9 cellular contexts compared by ENCODE assay signal in genomic region chr7:148142660-148143248, GRCh38.
DNase-seq lines count a peak whose midpoint lies in the region; ATAC-seq and TF ChIP-seq lines count a peak whose summit lies in the region.
"Had no signal": no experiment of that assay in that cellular context is flagged by ENCODE, and none has a peak within 500 bp of the region (broad histone marks: within the 10 kb centered on the region; RNA-seq: fewer than 3 reads in every experiment).

No MANE protein-coding gene starts in this region.

- no peak overlapping the region for H3K4ac ChIP-seq in neuronal stem cell (ENCODE audit: low read length)

- no peaks in the 10 kb centered on the region for H3K79me1 ChIP-seq in neuronal stem cell (ENCODE audit: low read depth, low read length)

- H3K27ac ChIP-seq in dorsolateral prefrontal cortex (no peak overlapping the region), neuronal stem cell (replicated peaks; ENCODE audit: low read length) (no peak overlapping the region)
- H3K27ac ChIP-seq: parathyroid adenoma had no signal

- H3K9ac ChIP-seq in neuronal stem cell (ENCODE audit: low read depth, low read length, poor library complexity): no peak overlapping the region
- H3K9ac ChIP-seq: parathyroid adenoma had no signal

- H3K14ac ChIP-seq in neuronal stem cell (ENCODE audit: low read length): no peak overlapping the region

- no peak overlapping the region for H2BK15ac ChIP-seq in neuronal stem cell (ENCODE audit: low read length)

- H4K8ac ChIP-seq in neuronal stem cell (ENCODE audit: low read depth, low read length): no peak overlapping the region

- no peak overlapping the region for H3K4me2 ChIP-seq in neuronal stem cell (ENCODE audit: insufficient read depth, low read length, poor library complexity, severe bottlenecking)

- no peak overlapping the region for H3K18ac ChIP-seq in neuronal stem cell (ENCODE audit: low read length)

- ATAC-seq in HG02798 (IDR thresholded peaks at IDR 0.05; ENCODE audit: poor library complexity, unreplicated experiment) (peak; percentile 64), HG02973 (IDR thresholded peaks at IDR 0.05; ENCODE audit: unreplicated experiment) (no peak), HG03135 (IDR thresholded peaks at IDR 0.05; ENCODE audit: unreplicated experiment) (no peak)

- no CpG with 5 or more reads among the region's 4 CpGs for WGBS in neuronal stem cell (ENCODE audit: extremely low coverage in 2 of 2, insufficient read length in 2 of 2, insufficient replicate concordance in 1 of 2), 2 donors

- no peak overlapping the region for H2BK5ac ChIP-seq in neuronal stem cell (ENCODE audit: low read length)

- H3K4me3 ChIP-seq in dorsolateral prefrontal cortex (no peak overlapping the region), neuronal stem cell (ENCODE audit: low read length in 2 of 2) (no peak overlapping the region)

- H2AFZ ChIP-seq in neuronal stem cell (ENCODE audit: low read length): no peak overlapping the region
- H2AFZ ChIP-seq: parathyroid adenoma had no signal

- peaks cover 0 to 10% of the 10 kb centered on the region in 2 donors for H3K4me1 ChIP-seq in neuronal stem cell (ENCODE audit: control insufficient read depth in 2 of 2, insufficient read depth in 1 of 2, low read depth in 1 of 2, low read length in 2 of 2)
- H3K4me1 ChIP-seq: parathyroid adenoma had no signal

- H2AK5ac ChIP-seq in neuronal stem cell (ENCODE audit: low read depth, low read length): no peak overlapping the region

- H3K23ac ChIP-seq in neuronal stem cell (ENCODE audit: low read depth, low read length, poor library complexity): no peak overlapping the region

- intact Hi-C loops in dorsolateral prefrontal cortex (cut with DNase I): loop anchor here in 1 of 2 donors (10.0 kb wide), 1 partner anchor 708 kb away; no protein-coding TSS in a partner anchor

- peak in 55 of 56 donors; percentile 50 to 83 (median 68) for TF ChIP-seq CTCF in dorsolateral prefrontal cortex (IDR thresholded peaks at IDR 0.05 in 54 of 56, conservative IDR thresholded peaks at IDR 0.05 in 2 of 56; ENCODE audit: low read depth in 1 of 56, partially characterized antibody in 56 of 56)

- H3K27me3 ChIP-seq in dorsolateral prefrontal cortex: no peaks in the 10 kb centered on the region
- peaks cover 0 to 2% (median 0%) of the 10 kb centered on the region in 3 experiments for H3K27me3 ChIP-seq in neuronal stem cell (ENCODE audit: control insufficient read depth in 3 of 3, insufficient read depth in 3 of 3, low read depth in 1 of 3, low read length in 3 of 3)

- no peak overlapping the region for H2BK120ac ChIP-seq in neuronal stem cell (ENCODE audit: low read depth, low read length)

- peaks cover 0 to 9% of the 10 kb centered on the region in 2 donors for H3K9me3 ChIP-seq in neuronal stem cell (replicated peaks in 1 of 2; ENCODE audit: control insufficient read depth in 2 of 2, insufficient read depth in 1 of 2, low read depth in 1 of 2, low read length in 2 of 2)

- no peaks in the 10 kb centered on the region for H3K36me3 ChIP-seq in neuronal stem cell (replicated peaks in 1 of 2; ENCODE audit: control insufficient read depth in 2 of 2, insufficient read depth in 2 of 2, low read length in 2 of 2)

- no peak overlapping the region for H2BK12ac ChIP-seq in neuronal stem cell (ENCODE audit: low read length)

- DNase-seq in EL (peak; percentile 13), NCI-H748 (lab: John Stamatoyannopoulos, UW; ENCODE audit: unreplicated experiment) (peak; percentile 80), dorsolateral prefrontal cortex (no peak), neuronal stem cell (ENCODE audit: low spot score) (peak; percentile 17), middle frontal gyrus (ENCODE audit: extremely low spot score, low spot score) (no peak)

- H4K91ac ChIP-seq in neuronal stem cell (ENCODE audit: low read depth, low read length, poor library complexity): no peak overlapping the region

Comparison
In these comparisons a context has a peak if more than half of its experiments do, and no peak if none do; other contexts are left out.
1. DNase-seq: peak in EL (single experiment), NCI-H748 (single experiment) and neuronal stem cell (single experiment); none in dorsolateral prefrontal cortex (0 of 10) and middle frontal gyrus (single experiment).